Comparison of ENCODE assay signal across 8 cellular contexts in genomic region chr9:127424669-127424986, GRCh38. TPM values are rescaled to one million over a fixed set of nuclear protein-coding genes. Genes with fewer than 3 reads are reported as not detected.
DNase-seq lines count a peak whose midpoint lies in the region; ATAC-seq and TF ChIP-seq lines count a peak whose summit lies in the region.

No MANE protein-coding gene starts in this region.

- TF ChIP-seq POLR2A in body of pancreas (IDR thresholded peaks at IDR 0.05): no peak
- no peak for TF ChIP-seq POLR2A in lower leg skin (IDR thresholded peaks at IDR 0.05)

- TF ChIP-seq CTCF in 22Rv1 (IDR thresholded peaks at IDR 0.05): peak; percentile 20; the same call in 1 of the 2 replicates
- TF ChIP-seq CTCF in body of pancreas (IDR thresholded peaks at IDR 0.05): peak in 1 of 7 experiments; percentile 5
- no peak for TF ChIP-seq CTCF in lower leg skin (IDR thresholded peaks at IDR 0.05)
- TF ChIP-seq CTCF in tibial artery (IDR thresholded peaks at IDR 0.05): no peak

- no peaks in the 10 kb centered on the region for H3K9me3 ChIP-seq in body of pancreas
- H3K9me3 ChIP-seq in tibial artery: no peaks in the 10 kb centered on the region

- WGBS in body of pancreas, 2 donors: 0% methylated on average over 13 of the region's 13 CpGs
- WGBS in lower leg skin, 2 donors: 0 to 1% methylated on average over 13 of the region's 13 CpGs

- H3K4me1 ChIP-seq in body of pancreas (peaks cover 41% of the 10 kb centered on the region), tibial artery (peaks cover 0 to 40% (median 29%) of the 10 kb centered on the region in 4 donors)

- peak; percentile 61 for DNase-seq in NCI-H69 (lab: John Stamatoyannopoulos, UW)
- no peak for DNase-seq in body of pancreas
- DNase-seq in lower leg skin (ENCODE audit: low spot score in 2 of 2): no peak
- peak in 1 of 2 donors; percentile 39 for DNase-seq in tibial artery
- no peak for DNase-seq in posterior vena cava (ENCODE audit: low spot score)
- DNase-seq in AG08396 (ENCODE audit: low spot score): no peak

- ATAC-seq in GM19452 (IDR thresholded peaks at IDR 0.05; ENCODE audit: unreplicated experiment): peak; percentile 15
- peak; percentile 33 for ATAC-seq in body of pancreas

- peak overlapping the region; percentile 89 for H3K27ac ChIP-seq in 22Rv1
- peak overlapping the region; percentile 69 to 89 (median 78) for H3K27ac ChIP-seq in body of pancreas
- H3K27ac ChIP-seq in tibial artery: peak overlapping the region; percentile 81 to 87

- H3K36me3 ChIP-seq in body of pancreas (replicated peaks in 1 of 2; ENCODE audit: insufficient read depth in 1 of 2, low read depth in 2 of 2): peaks cover 0 to 2% of the 10 kb centered on the region in 2 donors
- peaks cover 8 to 16% (median 10%) of the 10 kb centered on the region in 3 donors for H3K36me3 ChIP-seq in tibial artery

- intact Hi-C loops in body of pancreas (cut with DNase I) (no loop called here), lower leg skin (cut with DNase I; ENCODE audit: low total_unique reads) (no loop called here), tibial artery (cut with DNase I; ENCODE audit: low total_unique reads) (no loop called here), posterior vena cava (cut with DNase I) (no loop called here)

- H3K4me3 ChIP-seq in body of pancreas: peak overlapping the region; percentile 50 to 69
- H3K4me3 ChIP-seq in lower leg skin (ENCODE audit: low read depth, poor library complexity, severe bottlenecking): peak overlapping the region; percentile 86
- peak overlapping the region; percentile 63 to 88 for H3K4me3 ChIP-seq in tibial artery

- H3K27me3 ChIP-seq in body of pancreas (no peaks in the 10 kb centered on the region), tibial artery (no peaks in the 10 kb centered on the region)

RNA-seq across cellular contexts. Expression of gene ZNF79, which starts 0.4 kb away (rescaled TPM):
- total RNA-seq in body of pancreas: 10 to 100 TPM in 1 of 2 donors, 1 to 10 TPM in 1; 4.7 to 11.5 TPM
- total RNA-seq in lower leg skin: 10 to 100 TPM in 1 of 4 donors, 1 to 10 TPM in 3; 9.2 to 12.1 (median 9.8) TPM
- total RNA-seq in posterior vena cava: 1 to 10 TPM; 6.5 to 8.0 TPM

RNA-seq across cellular contexts. Expression of gene RPL12, which starts 26.6 kb away (rescaled TPM):
- 1,000 to 10,000 TPM in 1 of 2 donors, 100 to 1,000 TPM in 1; 994 to 1,261 TPM for total RNA-seq in body of pancreas
- 1,000 to 10,000 TPM; 2,461 to 2,856 (median 2,671) TPM for total RNA-seq in lower leg skin
- 1,000 to 10,000 TPM in 1 of 2 donors, 100 to 1,000 TPM in 1; 993 to 1,044 TPM for total RNA-seq in posterior vena cava

RNA-seq across cellular contexts. Expression of gene LRSAM1, which starts 26.7 kb away (rescaled TPM):
- total RNA-seq in body of pancreas (10 to 100 TPM in 1 of 2 donors, 1 to 10 TPM in 1; 9.6 to 26.0 TPM), lower leg skin (10 to 100 TPM; 37.9 to 47.9 (median 41.9) TPM), posterior vena cava (10 to 100 TPM; 15.6 to 16.9 TPM)

RNA-seq across cellular contexts. Expression of gene SLC2A8, which starts 27.7 kb away (rescaled TPM):
- 10 to 100 TPM; 10.9 to 18.2 TPM for total RNA-seq in body of pancreas
- total RNA-seq in lower leg skin: 10 to 100 TPM; 17.6 to 28.7 (median 23.6) TPM
- 10 to 100 TPM; 10.4 to 16.3 TPM for total RNA-seq in posterior vena cava
